19 cellular contexts compared by ENCODE assay signal in genomic region chr6:71979911-71980310, GRCh38.
"Had no signal": no experiment of that assay in that cellular context is flagged by ENCODE, and none has a peak within 500 bp of the region (broad histone marks: within the 10 kb centered on the region; RNA-seq: fewer than 3 reads in every experiment).

No MANE protein-coding gene starts in this region.

- H3K4me3 ChIP-seq: gastrocnemius medialis, heart left ventricle, lower lobe of right lung, mucosa of descending colon, pancreas, sigmoid colon, stomach, thoracic aorta, upper lobe of right lung had no signal

- DNase-seq: activated B cell treated with CpG ODN at 0.5 μM for 24 hours; activated CD4-positive, alpha-beta T cell treated with anti-CD3 and anti-CD28 coated beads, Interleukin-2, amount 10 ng/mL, durations not matched to agents 24 days and 14 days; activated CD8-positive, alpha-beta memory T cell treated with anti-CD3 and anti-CD28 coated beads, Interleukin-2, amount 50 U/mL, for 4 hours; activated CD8-positive, alpha-beta T cell treated with anti-CD3 and anti-CD28 coated beads, Interleukin-2, amount 10 ng/mL, durations not matched to agents 7 days and 5 days; activated gamma-delta T cell; activated T-cell treated with anti-CD3 and anti-CD28 coated beads, Interleukin-2, amount 50 U/mL, for 72 hours; erythroblast; gastrocnemius medialis; heart left ventricle; immature natural killer cell; lower lobe of right lung; mucosa of descending colon; naive thymus-derived CD4-positive, alpha-beta T cell; pancreas; sigmoid colon; stimulated activated CD4-positive, alpha-beta T cell treated with anti-CD3 and anti-CD28 coated beads, Interleukin-2, amount 100 ng/mL, for 24 hours; stomach; upper lobe of right lung had no signal

- H3K36me3 ChIP-seq: gastrocnemius medialis, heart left ventricle, lower lobe of right lung, pancreas, sigmoid colon, stomach, thoracic aorta, upper lobe of right lung had no signal

- ATAC-seq: activated CD8-positive, alpha-beta T cell treated with anti-CD3 and anti-CD28 coated beads, Interleukin-2, amount 10 ng/mL, durations not matched to agents 7 days and 5 days; activated T-cell treated with anti-CD3 and anti-CD28 coated beads, Interleukin-2, amount 50 U/mL, for 72 hours; gastrocnemius medialis; heart left ventricle; lower lobe of right lung; mucosa of descending colon; naive thymus-derived CD4-positive, alpha-beta T cell; pancreas; upper lobe of right lung had no signal

- H3K4me1 ChIP-seq: gastrocnemius medialis, heart left ventricle, lower lobe of right lung, pancreas, sigmoid colon, stomach, upper lobe of right lung had no signal

- H3K9me3 ChIP-seq: gastrocnemius medialis, heart left ventricle, lower lobe of right lung, mucosa of descending colon, pancreas, sigmoid colon, stomach, thoracic aorta, upper lobe of right lung had no signal

- H3K27me3 ChIP-seq: gastrocnemius medialis, heart left ventricle, pancreas, sigmoid colon, stomach, upper lobe of right lung had no signal
